8 cellular contexts compared by ENCODE assay signal in genomic region chr1:151994956-151995355, GRCh38. TPM values are rescaled to one million over a fixed set of nuclear protein-coding genes. Genes with fewer than 3 reads are reported as not detected.
DNase-seq lines count a peak whose midpoint lies in the region; ATAC-seq and TF ChIP-seq lines count a peak whose summit lies in the region.

No MANE protein-coding gene starts in this region.

- peaks cover 13% of the 10 kb centered on the region for H3K27me3 Mint-ChIP-seq in activated CD8-positive, alpha-beta T cell treated with anti-CD3 and anti-CD28 coated beads, Interleukin-2, amount 10 ng/mL, durations not matched to agents 7 days and 5 days (ENCODE audit: low read depth)

- intact Hi-C loops in right cardiac atrium (cut with DNase I) (loop anchor here in 2 of 4 donors (2.0 to 5.0 kb wide), 3 partner anchors 33 to 63 kb away; no protein-coding TSS in a partner anchor), cardiac septum (cut with DNase I) (no loop called here), vagina (cut with DNase I) (no loop called here)

- peaks cover 5% of the 10 kb centered on the region for H3K4me1 ChIP-seq in right cardiac atrium (ENCODE audit: control insufficient read depth, insufficient read depth, low read length)
- peaks cover 43% of the 10 kb centered on the region for H3K4me1 ChIP-seq in vagina

- no peak for TF ChIP-seq CTCF in vagina (IDR thresholded peaks at IDR 0.05)
- no peak for TF ChIP-seq CTCF in GM13976 (IDR thresholded peaks at IDR 0.05; ENCODE audit: borderline replicate concordance, control extremely low read depth, extremely low read depth, insufficient read depth, missing control alignments)

- H3K36me3 ChIP-seq in vagina: no peaks in the 10 kb centered on the region

- peak overlapping the region; percentile 42 for H3K4me3 Mint-ChIP-seq in activated CD8-positive, alpha-beta T cell treated with anti-CD3 and anti-CD28 coated beads, Interleukin-2, amount 10 ng/mL, durations not matched to agents 7 days and 5 days

- ATAC-seq in right cardiac atrium: no peak
- no peak for ATAC-seq in activated CD8-positive, alpha-beta T cell treated with anti-CD3 and anti-CD28 coated beads, Interleukin-2, amount 10 ng/mL, durations not matched to agents 7 days and 5 days
- no peak for ATAC-seq in GM21515 (IDR thresholded peaks at IDR 0.05; ENCODE audit: unreplicated experiment)

- CTCF ChIA-PET in activated CD8-positive, alpha-beta T cell treated with anti-CD3 and anti-CD28 coated beads, Interleukin-2, amount 10 ng/mL, durations not matched to agents 7 days and 5 days (lab: Charles Lee): interaction anchor here (0.7 to 27.4 kb wide), 6 partner anchors 10 to 113 kb away, joined by 3 to 1011 read pairs (median 7); partner anchors contain the start of gene THEM4

- H3K27ac ChIP-seq in right cardiac atrium (ENCODE audit: low read length): peak overlapping the region; percentile 27
- H3K27ac ChIP-seq in vagina: peak overlapping the region; percentile 97

- in situ Hi-C loops in GM13976 (cut with MboI; ENCODE audit: low sequenced_read_pairs, unreplicated experiment): loop anchor here (10.0 kb wide), 1 partner anchor 60 kb away; no protein-coding TSS in a partner anchor

- H3K36me3 Mint-ChIP-seq in activated CD8-positive, alpha-beta T cell treated with anti-CD3 and anti-CD28 coated beads, Interleukin-2, amount 10 ng/mL, durations not matched to agents 7 days and 5 days (ENCODE audit: low read depth): peaks cover 30% of the 10 kb centered on the region

- POLR2A ChIA-PET in activated CD8-positive, alpha-beta T cell treated with anti-CD3 and anti-CD28 coated beads, Interleukin-2, amount 10 ng/mL, durations not matched to agents 7 days and 5 days (lab: Charles Lee): no interaction called here

- WGBS in right cardiac atrium: 72% methylated on average over 6 of the region's 6 CpGs

- H3K4me3 ChIP-seq in right cardiac atrium (ENCODE audit: low read length): no peak overlapping the region
- H3K4me3 ChIP-seq in vagina: no peak overlapping the region

- H3K9me3 ChIP-seq in right cardiac atrium (ENCODE audit: control insufficient read depth, low read length) (no peaks in the 10 kb centered on the region), vagina (no peaks in the 10 kb centered on the region)

- peak overlapping the region; percentile 23 for H3K27ac Mint-ChIP-seq in activated CD8-positive, alpha-beta T cell treated with anti-CD3 and anti-CD28 coated beads, Interleukin-2, amount 10 ng/mL, durations not matched to agents 7 days and 5 days

- no peaks in the 10 kb centered on the region for H3K9me3 Mint-ChIP-seq in activated CD8-positive, alpha-beta T cell treated with anti-CD3 and anti-CD28 coated beads, Interleukin-2, amount 10 ng/mL, durations not matched to agents 7 days and 5 days (ENCODE audit: insufficient read depth)

- no peak for TF ChIP-seq POLR2A in vagina (IDR thresholded peaks at IDR 0.05)

- H3K4me1 Mint-ChIP-seq in activated CD8-positive, alpha-beta T cell treated with anti-CD3 and anti-CD28 coated beads, Interleukin-2, amount 10 ng/mL, durations not matched to agents 7 days and 5 days (ENCODE audit: low read depth): peaks cover 39% of the 10 kb centered on the region

- DNase-seq in right cardiac atrium: no peak
- DNase-seq in cardiac septum (ENCODE audit: low spot score): no peak
- no peak for DNase-seq in activated CD8-positive, alpha-beta T cell treated with anti-CD3 and anti-CD28 coated beads, Interleukin-2, amount 10 ng/mL, durations not matched to agents 7 days and 5 days
- peak; percentile 62 for DNase-seq in iris pigment epithelial cell (ENCODE audit: low read depth)
- no peak for DNase-seq in vagina (ENCODE audit: extremely low spot score in 2 of 2)
- DNase-seq in GM13976 (ENCODE audit: low spot score): no peak
- no peak for DNase-seq in middle frontal gyrus (ENCODE audit: extremely low spot score, low spot score)

- H3K27me3 ChIP-seq in right cardiac atrium (ENCODE audit: control insufficient read depth, insufficient read depth) (no peaks in the 10 kb centered on the region), vagina (no peaks in the 10 kb centered on the region)

RNA-seq across cellular contexts. Expression of gene S100A10, which starts 1.3 kb away (rescaled TPM):
- total RNA-seq in right cardiac atrium: 100 to 1,000 TPM; 108 to 245 (median 200) TPM
- 223 TPM for polyA plus RNA-seq in right cardiac atrium
- total RNA-seq in cardiac septum: 131 TPM
- 100 to 1,000 TPM; 540 to 571 TPM for total RNA-seq in activated CD8-positive, alpha-beta T cell treated with anti-CD3 and anti-CD28 coated beads, Interleukin-2, amount 10 ng/mL, durations not matched to agents 7 days and 5 days
- 176 TPM for total RNA-seq in vagina

RNA-seq across cellular contexts. Expression of gene S100A11, which starts 41.8 kb away (rescaled TPM):
- total RNA-seq in right cardiac atrium (100 to 1,000 TPM in 3 of 4 donors, 10 to 100 TPM in 1; 56.3 to 144 (median 113) TPM), cardiac septum (90.8 TPM), vagina (559 TPM)
- polyA plus RNA-seq in right cardiac atrium: 227 TPM
- 100 to 1,000 TPM; 269 to 293 TPM for total RNA-seq in activated CD8-positive, alpha-beta T cell treated with anti-CD3 and anti-CD28 coated beads, Interleukin-2, amount 10 ng/mL, durations not matched to agents 7 days and 5 days
